ENCODE assay signal across 24 cellular contexts in genomic region chr14:33679025-33679424, GRCh38.
DNase-seq lines count a peak whose midpoint lies in the region; ATAC-seq, FAIRE-seq and TF ChIP-seq lines count a peak whose summit lies in the region.
"Had no signal": no experiment of that assay in that cellular context is flagged by ENCODE, and none has a peak within 500 bp of the region (broad histone marks: within the 10 kb centered on the region; RNA-seq: fewer than 3 reads in every experiment).

No MANE protein-coding gene starts in this region.

- POLR2A ChIA-PET in PC-9 (lab: Charles Lee; ENCODE audit: unreplicated experiment): no interaction called here

- H3K9me3 Mint-ChIP-seq in HFFc6: no peaks in the 10 kb centered on the region; the same call in 1 of the 2 replicates
- H3K9me3 Mint-ChIP-seq in astrocyte (ENCODE audit: unreplicated experiment): peaks cover 3% of the 10 kb centered on the region
- H3K9me3 Mint-ChIP-seq: CD8-positive, alpha-beta T cell had no signal

- H2AFZ ChIP-seq in PC-9 (no peak overlapping the region), astrocyte (ENCODE audit: low read depth, low read length) (no peak overlapping the region)

- H3K79me2 ChIP-seq in PC-9 (ENCODE audit: low read depth) (no peaks in the 10 kb centered on the region), astrocyte (ENCODE audit: insufficient read depth, low read length) (no peaks in the 10 kb centered on the region)

- no peak for FAIRE-seq in astrocyte (lab: Jason Lieb, UNC)
- FAIRE-seq in RCC 7860 (lab: Jason Lieb, UNC): no peak
- FAIRE-seq: HepG2, K562 had no signal

- ATAC-seq in GM18867 (IDR thresholded peaks at IDR 0.05; ENCODE audit: unreplicated experiment): no peak
- ATAC-seq: CD8-positive, alpha-beta T cell; HepG2; K562 had no signal

- DNase-seq in HFFc6 (no peak), PC-9 (no peak), astrocyte (ENCODE audit: low read depth) (no peak), RCC 7860 (ENCODE audit: low spot score) (no peak)
- DNase-seq in NK-92 treated with Interleukin-12 subunit alpha and Interleukin-12 subunit beta, amount 100 ng/mL, for 24 hours (lab: John Stamatoyannopoulos, UW): no peak
- DNase-seq: Calu3; CD8-positive, alpha-beta T cell; DMS53; GDM1; H7; NCI-H1105; NCI-H146; NCI-H2029; NCI-H345; NCI-H524 treated with DMSO at 0.1 percent for 48 hours; NCI-H82; OCI-M1; RPMI8226; SHP77 treated with DMSO at 0.1 percent for 48 hours had no signal

- H3K27me3 ChIP-seq in PC-9 (ENCODE audit: insufficient read depth, low read depth): no peaks in the 10 kb centered on the region
- no peaks in the 10 kb centered on the region for H3K27me3 ChIP-seq in astrocyte (ENCODE audit: insufficient read depth, low read length)
- no peaks in the 10 kb centered on the region for H3K27me3 ChIP-seq in skeletal muscle satellite cell (ENCODE audit: control insufficient read depth, insufficient read depth, low read length)
- H3K27me3 ChIP-seq: BLaER1 treated with 17β-estradiol and CSF1 and Interleukin-3, amounts not matched to agents 10 nM and 100 nM had no signal

- no peaks in the 10 kb centered on the region for H3K36me3 ChIP-seq in PC-9 (ENCODE audit: low read depth)
- H3K36me3 ChIP-seq in astrocyte (ENCODE audit: insufficient read depth, low read length): no peaks in the 10 kb centered on the region
- H3K36me3 ChIP-seq in skeletal muscle satellite cell (ENCODE audit: insufficient read depth, low read length): no peaks in the 10 kb centered on the region
- H3K36me3 ChIP-seq: BLaER1 treated with 17β-estradiol and CSF1 and Interleukin-3, amounts not matched to agents 10 nM and 100 nM had no signal

- H3K27me3 Mint-ChIP-seq in HFFc6 (ENCODE audit: insufficient read depth) (0 out of 2 replicates have a peak, but pooled peaks cover 2% of the 10 kb centered on the region), astrocyte (ENCODE audit: low read depth, unreplicated experiment) (no peaks in the 10 kb centered on the region)

- H3K9me2 ChIP-seq in PC-9 (ENCODE audit: insufficient read depth): no peaks in the 10 kb centered on the region

- BruUV-seq in PC-9 (replicated peaks; lab: Mats Ljungman, UMichigan): no TSS peak

- H3F3A ChIP-seq in PC-9 (ENCODE audit: insufficient read depth, low read depth): peaks cover 12% of the 10 kb centered on the region; the same call in 1 of the 2 replicates

- TF ChIP-seq CTCF in HFFc6 (IDR thresholded peaks at IDR 0.05) (no peak), PC-9 (conservative IDR thresholded peaks at IDR 0.05) (no peak), astrocyte (IDR thresholded peaks at IDR 0.05; ENCODE audit: insufficient read depth, low read depth, low read length) (no peak)

- H4K20me1 ChIP-seq in PC-9 (ENCODE audit: insufficient read depth) (no peaks in the 10 kb centered on the region), astrocyte (ENCODE audit: insufficient read depth, low read length) (no peaks in the 10 kb centered on the region)
- H4K20me1 ChIP-seq: BLaER1 treated with 17β-estradiol and CSF1 and Interleukin-3, amounts not matched to agents 10 nM and 100 nM had no signal

- H3K9me3 ChIP-seq in PC-9 (ENCODE audit: insufficient read depth, low read depth): no peaks in the 10 kb centered on the region
- H3K9me3 ChIP-seq in astrocyte (ENCODE audit: insufficient read depth, low read depth, low read length): no peaks in the 10 kb centered on the region
- no peaks in the 10 kb centered on the region for H3K9me3 ChIP-seq in skeletal muscle satellite cell (replicated peaks; ENCODE audit: low read length)
- H3K9me3 ChIP-seq: BLaER1 treated with 17β-estradiol and CSF1 and Interleukin-3, amounts not matched to agents 10 nM and 100 nM had no signal

- H3K4me3 Mint-ChIP-seq in HFFc6 (no peak overlapping the region; the same call in 1 of the 2 replicates), astrocyte (ENCODE audit: unreplicated experiment) (no peak overlapping the region)
- H3K4me3 Mint-ChIP-seq: CD8-positive, alpha-beta T cell had no signal

- peak overlapping the region; percentile 22; the same call in 1 of the 2 replicates for H3K27ac Mint-ChIP-seq in HFFc6
- H3K27ac Mint-ChIP-seq in astrocyte (ENCODE audit: unreplicated experiment): peak overlapping the region; percentile 22
- H3K27ac Mint-ChIP-seq: CD8-positive, alpha-beta T cell had no signal

- H3K4me3 ChIP-seq in PC-9 (no peak overlapping the region), astrocyte (ENCODE audit: insufficient read depth, low read depth, low read length) (no peak overlapping the region), skeletal muscle satellite cell (ENCODE audit: low read length) (no peak overlapping the region)
- H3K4me3 ChIP-seq: BLaER1 treated with 17β-estradiol and CSF1 and Interleukin-3, amounts not matched to agents 10 nM and 100 nM; K562 had no signal

- H3K9ac ChIP-seq in astrocyte (ENCODE audit: low read length) (no peak overlapping the region), skeletal muscle satellite cell (ENCODE audit: low read depth, low read length) (no peak overlapping the region)
- H3K9ac ChIP-seq: BLaER1 treated with 17β-estradiol and CSF1 and Interleukin-3, amounts not matched to agents 10 nM and 100 nM had no signal

- intact Hi-C loops in PC-9 (cut with micrococcal nuclease; ENCODE audit: unreplicated experiment): no loop called here

- H3K4me1 ChIP-seq in PC-9 (replicated peaks; ENCODE audit: insufficient read depth) (peaks cover 18% of the 10 kb centered on the region; the same call in 1 of the 2 replicates), astrocyte (ENCODE audit: insufficient read depth, low read length) (peaks cover 36% of the 10 kb centered on the region), skeletal muscle satellite cell (ENCODE audit: control insufficient read depth, insufficient read depth, low read length) (peaks cover 41% of the 10 kb centered on the region)
- H3K4me1 ChIP-seq: BLaER1 treated with 17β-estradiol and CSF1 and Interleukin-3, amounts not matched to agents 10 nM and 100 nM had no signal

- H3K27ac ChIP-seq in PC-9 (0 out of 2 replicates have a peak overlapping the region, but pooled peaks have one; percentile 2), astrocyte (ENCODE audit: low read depth, low read length) (peak overlapping the region; percentile 40)
- H3K27ac ChIP-seq: BLaER1 treated with 17β-estradiol and CSF1 and Interleukin-3, amounts not matched to agents 10 nM and 100 nM had no signal

- CTCF ChIA-PET in PC-9 (lab: Charles Lee): no interaction called here

- H3K36me3 Mint-ChIP-seq in HFFc6 (ENCODE audit: low read depth): peaks cover 4% of the 10 kb centered on the region; the same call in 1 of the 2 replicates
- H3K36me3 Mint-ChIP-seq in astrocyte (ENCODE audit: low read depth, unreplicated experiment): no peaks in the 10 kb centered on the region
- H3K36me3 Mint-ChIP-seq: CD8-positive, alpha-beta T cell had no signal

- H3K4me2 ChIP-seq in PC-9 (0 out of 2 replicates have a peak overlapping the region, but pooled peaks have one; percentile 2), astrocyte (ENCODE audit: low read length) (peak overlapping the region; percentile 59), skeletal muscle satellite cell (ENCODE audit: low read length) (peak overlapping the region; percentile 50)
- H3K4me2 ChIP-seq: BLaER1 treated with 17β-estradiol and CSF1 and Interleukin-3, amounts not matched to agents 10 nM and 100 nM had no signal

- H3K4me1 Mint-ChIP-seq in HFFc6 (ENCODE audit: low read depth) (peaks cover 40% of the 10 kb centered on the region; the same call in 1 of the 2 replicates), astrocyte (ENCODE audit: low read depth, unreplicated experiment) (peaks cover 35% of the 10 kb centered on the region)

Comparison
In these comparisons a context has a peak if more than half of its experiments do, and no peak if none do; other contexts are left out.
1. H3K4me2 ChIP-seq: peak in every context shown above with its lines; median percentile 59 in astrocyte; 50 in skeletal muscle satellite cell; 2 in PC-9.